Comparison of ENCODE assay signal across 13 cellular contexts in genomic region chr6:57312004-57312345, GRCh38. TPM values are rescaled to one million over a fixed set of nuclear protein-coding genes. Genes with fewer than 3 reads are reported as not detected.
DNase-seq lines count a peak whose midpoint lies in the region; ATAC-seq and TF ChIP-seq lines count a peak whose summit lies in the region.
"Had no signal": no experiment of that assay in that cellular context is flagged by ENCODE, and none has a peak within 500 bp of the region (broad histone marks: within the 10 kb centered on the region; RNA-seq: fewer than 3 reads in every experiment).

No MANE protein-coding gene starts in this region.

- H3K4me1 Mint-ChIP-seq in chondrocyte (ENCODE audit: low read depth) (peaks cover 45% of the 10 kb centered on the region), T-helper 17 cell (peaks cover 5% of the 10 kb centered on the region)
- H3K4me1 Mint-ChIP-seq: CD4-positive, CD25-positive, alpha-beta regulatory T cell had no signal

- peaks cover 4% of the 10 kb centered on the region for H3K9me3 Mint-ChIP-seq in chondrocyte (ENCODE audit: low read depth)

- H3K9ac ChIP-seq in SK-N-SH, result no peak overlapping the region
- H3K9ac ChIP-seq: BLaER1 treated with 17β-estradiol and CSF1 and Interleukin-3, amounts not matched to agents 10 nM and 100 nM had no signal

- H3K9me3 ChIP-seq in SK-N-SH, result no peaks in the 10 kb centered on the region
- no peaks in the 10 kb centered on the region for H3K9me3 ChIP-seq in osteoblast (ENCODE audit: low read depth, low read length)
- no peaks in the 10 kb centered on the region for H3K9me3 ChIP-seq in T-helper 17 cell (ENCODE audit: control insufficient read depth, low read length, poor library complexity, severe bottlenecking)

- H3K4me3 Mint-ChIP-seq in chondrocyte (ENCODE audit: unreplicated experiment) (no peak overlapping the region), T-helper 17 cell (no peak overlapping the region)
- H3K4me3 Mint-ChIP-seq: CD4-positive, CD25-positive, alpha-beta regulatory T cell had no signal

- no peak for TF ChIP-seq EP300 in SK-N-SH (IDR thresholded peaks at IDR 0.05; ENCODE audit: borderline replicate concordance in 1 of 2, low read depth in 1 of 2, low read length in 1 of 2)

- no peaks in the 10 kb centered on the region for H3K9me2 ChIP-seq in SK-N-SH

- H3K36me3 Mint-ChIP-seq in chondrocyte (ENCODE audit: low read depth), result peaks cover 4% of the 10 kb centered on the region
- H3K36me3 Mint-ChIP-seq in T-helper 17 cell (ENCODE audit: low read depth), result no peaks in the 10 kb centered on the region
- H3K36me3 Mint-ChIP-seq: CD4-positive, CD25-positive, alpha-beta regulatory T cell had no signal

- CTCF ChIA-PET in SK-N-SH (lab: Yijun Ruan, JAX), result no interaction called here

- ATAC-seq in SK-N-SH treated with all-trans-retinoic acid at 6 μM for 48 hours, result no peak
- ATAC-seq in T-helper 17 cell, result no peak
- ATAC-seq: HCT116 had no signal

- H3K4me1 ChIP-seq in SK-N-SH (ENCODE audit: control insufficient read depth in 1 of 2, insufficient read depth in 2 of 2, low read depth in 1 of 2, low read length in 1 of 2) (peaks cover 0 to 37% of the 10 kb centered on the region in 2 experiments), osteoblast (ENCODE audit: insufficient read depth, low read length) (peaks cover 47% of the 10 kb centered on the region)
- H3K4me1 ChIP-seq: BLaER1 treated with 17β-estradiol and CSF1 and Interleukin-3, amounts not matched to agents 10 nM and 100 nM had no signal

- 76% methylated on average over 3 of the region's 3 CpGs for WGBS in SK-N-SH (ENCODE audit: low lambda C conversion rate)

- H3K27ac ChIP-seq in SK-N-SH (ENCODE audit: low read depth in 2 of 2, low read length in 1 of 2) (peak overlapping the region in 1 of 2 experiments; percentile 99; a peak in 2 of 4 replicates), osteoblast (ENCODE audit: low read depth, low read length) (peak overlapping the region; percentile 96)
- H3K27ac ChIP-seq: 22Rv1; BLaER1 treated with 17β-estradiol and CSF1 and Interleukin-3, amounts not matched to agents 10 nM and 100 nM had no signal

- H3K36me3 ChIP-seq in SK-N-SH (replicated peaks in 1 of 2; ENCODE audit: control insufficient read depth in 1 of 2, insufficient read depth in 2 of 2, low read length in 1 of 2) (no peaks in the 10 kb centered on the region), osteoblast (ENCODE audit: insufficient read depth, low read length) (no peaks in the 10 kb centered on the region)
- H3K36me3 ChIP-seq: BLaER1 treated with 17β-estradiol and CSF1 and Interleukin-3, amounts not matched to agents 10 nM and 100 nM had no signal

- H3K79me2 ChIP-seq in SK-N-SH (ENCODE audit: insufficient read depth) (no peaks in the 10 kb centered on the region), osteoblast (ENCODE audit: insufficient read depth, low read length) (no peaks in the 10 kb centered on the region)

- H3K27me3 Mint-ChIP-seq in chondrocyte (ENCODE audit: low read depth) (no peaks in the 10 kb centered on the region), T-helper 17 cell (peaks cover 12% of the 10 kb centered on the region)

- H3K4me3 ChIP-seq in SK-N-SH (ENCODE audit: low read depth in 2 of 2, low read length in 1 of 2) (no peak overlapping the region), osteoblast (ENCODE audit: insufficient read depth, low read length) (no peak overlapping the region)
- H3K4me3 ChIP-seq: BLaER1 treated with 17β-estradiol and CSF1 and Interleukin-3, amounts not matched to agents 10 nM and 100 nM had no signal

- H3F3A ChIP-seq in SK-N-SH (replicated peaks; ENCODE audit: insufficient read depth), result peaks cover 33% of the 10 kb centered on the region

- no peak for TF ChIP-seq RAD21 in SK-N-SH (IDR thresholded peaks at IDR 0.05; ENCODE audit: low read length)

- H3K4me2 ChIP-seq in SK-N-SH (0 out of 2 replicates have a peak overlapping the region, but pooled peaks have one; percentile 15), osteoblast (ENCODE audit: insufficient read depth, low read length) (no peak overlapping the region)
- H3K4me2 ChIP-seq: BLaER1 treated with 17β-estradiol and CSF1 and Interleukin-3, amounts not matched to agents 10 nM and 100 nM had no signal

- TF ChIP-seq CTCF in SK-N-SH (IDR thresholded peaks at IDR 0.05), result no peak
- no peak for TF ChIP-seq CTCF in chondrocyte (IDR thresholded peaks at IDR 0.05)
- no peak for TF ChIP-seq CTCF in osteoblast (IDR thresholded peaks at IDR 0.05; ENCODE audit: extremely low read depth, low read depth, low read length)

- H3K27ac Mint-ChIP-seq in chondrocyte (ENCODE audit: unreplicated experiment) (peak overlapping the region; percentile 99), T-helper 17 cell (no peak overlapping the region)
- H3K27ac Mint-ChIP-seq: CD4-positive, CD25-positive, alpha-beta regulatory T cell had no signal

- DNase-seq in SK-N-SH (no peak), chondrocyte (ENCODE audit: low spot score) (no peak), osteoblast (ENCODE audit: insufficient read length, low spot score, missing footprints) (no peak), NCI-H146 (lab: John Stamatoyannopoulos, UW) (no peak), NCI-H187 treated with DMSO at 0.1 percent for 48 hours (lab: John Stamatoyannopoulos, UW) (no peak), T-helper 17 cell (no peak)
- no peak for DNase-seq in activated naive CD4-positive, alpha-beta T cell (lab: John Stamatoyannopoulos, UW)
- DNase-seq: AML-193; CD4-positive, CD25-positive, alpha-beta regulatory T cell had no signal

- H2AFZ ChIP-seq in SK-N-SH (ENCODE audit: low read depth) (no peak overlapping the region), osteoblast (ENCODE audit: low read length) (no peak overlapping the region)

- H4K20me1 ChIP-seq in SK-N-SH (ENCODE audit: insufficient read depth) (no peaks in the 10 kb centered on the region), osteoblast (ENCODE audit: insufficient read depth, low read length) (no peaks in the 10 kb centered on the region)
- H4K20me1 ChIP-seq: BLaER1 treated with 17β-estradiol and CSF1 and Interleukin-3, amounts not matched to agents 10 nM and 100 nM had no signal

- POLR2A ChIA-PET in SK-N-SH (lab: Yijun Ruan, JAX), result no interaction called here

- H3K27me3 ChIP-seq in SK-N-SH (ENCODE audit: insufficient read depth) (no peaks in the 10 kb centered on the region), osteoblast (ENCODE audit: insufficient read depth, low read length) (no peaks in the 10 kb centered on the region)
- H3K27me3 ChIP-seq: BLaER1 treated with 17β-estradiol and CSF1 and Interleukin-3, amounts not matched to agents 10 nM and 100 nM had no signal

TF ChIP-seq in SK-N-SH, 30 proteins besides CTCF, POLR2A, EP300 and RAD21 (continues in another document):
- TF ChIP-seq TCF12 (IDR thresholded peaks at IDR 0.05) (no peak), MXI1 (IDR thresholded peaks at IDR 0.05; ENCODE audit: low read depth, low read length) (no peak), TEAD4 (IDR thresholded peaks at IDR 0.05; ENCODE audit: borderline replicate concordance, insufficient read depth) (no peak), POLR2AphosphoS5 (IDR thresholded peaks at IDR 0.05; ENCODE audit: low read depth, low read length) (no peak), PBX3 (IDR thresholded peaks at IDR 0.05) (no peak), GABPA (IDR thresholded peaks at IDR 0.05; ENCODE audit: low read depth) (no peak), EZH2phosphoT487 (IDR thresholded peaks at IDR 0.05; ENCODE audit: borderline replicate concordance, low read depth) (no peak)

TF ChIP-seq in SK-N-SH treated with all-trans-retinoic acid at 6 μM for 48 hours, 23 proteins besides CTCF, POLR2A, EP300 and RAD21:
- TF ChIP-seq, protein P1, sequence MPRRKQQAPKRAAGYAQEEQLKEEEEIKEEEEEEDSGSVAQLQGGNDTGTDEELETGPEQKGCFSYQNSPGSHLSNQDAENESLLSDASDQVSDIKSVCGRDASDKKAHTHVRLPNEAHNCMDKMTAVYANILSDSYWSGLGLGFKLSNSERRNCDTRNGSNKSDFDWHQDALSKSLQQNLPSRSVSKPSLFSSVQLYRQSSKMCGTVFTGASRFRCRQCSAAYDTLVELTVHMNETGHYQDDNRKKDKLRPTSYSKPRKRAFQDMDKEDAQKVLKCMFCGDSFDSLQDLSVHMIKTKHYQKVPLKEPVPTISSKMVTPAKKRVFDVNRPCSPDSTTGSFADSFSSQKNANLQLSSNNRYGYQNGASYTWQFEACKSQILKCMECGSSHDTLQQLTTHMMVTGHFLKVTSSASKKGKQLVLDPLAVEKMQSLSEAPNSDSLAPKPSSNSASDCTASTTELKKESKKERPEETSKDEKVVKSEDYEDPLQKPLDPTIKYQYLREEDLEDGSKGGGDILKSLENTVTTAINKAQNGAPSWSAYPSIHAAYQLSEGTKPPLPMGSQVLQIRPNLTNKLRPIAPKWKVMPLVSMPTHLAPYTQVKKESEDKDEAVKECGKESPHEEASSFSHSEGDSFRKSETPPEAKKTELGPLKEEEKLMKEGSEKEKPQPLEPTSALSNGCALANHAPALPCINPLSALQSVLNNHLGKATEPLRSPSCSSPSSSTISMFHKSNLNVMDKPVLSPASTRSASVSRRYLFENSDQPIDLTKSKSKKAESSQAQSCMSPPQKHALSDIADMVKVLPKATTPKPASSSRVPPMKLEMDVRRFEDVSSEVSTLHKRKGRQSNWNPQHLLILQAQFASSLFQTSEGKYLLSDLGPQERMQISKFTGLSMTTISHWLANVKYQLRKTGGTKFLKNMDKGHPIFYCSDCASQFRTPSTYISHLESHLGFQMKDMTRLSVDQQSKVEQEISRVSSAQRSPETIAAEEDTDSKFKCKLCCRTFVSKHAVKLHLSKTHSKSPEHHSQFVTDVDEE (CRISPR knock-in tag; IDR thresholded peaks at IDR 0.05), result no peak
- TF ChIP-seq BACH2 (CRISPR knock-in tag; IDR thresholded peaks at IDR 0.05; ENCODE audit: borderline replicate concordance), result no peak
- TF ChIP-seq ZFP30 (CRISPR knock-in tag; IDR thresholded peaks at IDR 0.05), result no peak
- no peak for TF ChIP-seq SNAI2 (CRISPR knock-in tag; IDR thresholded peaks at IDR 0.05)
- no peak for TF ChIP-seq OSR1 (CRISPR knock-in tag; IDR thresholded peaks at IDR 0.05)
- no peak for TF ChIP-seq ZNF565 (CRISPR knock-in tag; conservative IDR thresholded peaks at IDR 0.05; ENCODE audit: low read depth)

RNA-seq across cellular contexts. Expression of gene PRIM2, which starts 5.5 kb away (rescaled TPM):
- 14.1 and 19.9 TPM in 2 replicates for polyA plus RNA-seq in SK-N-SH (2012; rRNA removed)
- 23.8 and 27.2 TPM in 2 replicates for polyA plus RNA-seq in SK-N-SH (2012; cell fraction: cytosol; rRNA removed)
- polyA plus RNA-seq in SK-N-SH (2012; cell fraction: nucleus; rRNA removed), result 7.4 and 19.3 TPM in 2 replicates
- total RNA-seq in chondrocyte (10.8 to 19.1 TPM (median 11.6 TPM) in 3 replicates), osteoblast (30.0 and 35.1 TPM in 2 replicates), T-helper 17 cell (10 to 100 TPM; 13.5 to 16.6 TPM)
